ENCODE assay signal across 10 cellular contexts in genomic region chr10:12729885-12730284, GRCh38.
DNase-seq lines count a peak whose midpoint lies in the region; ATAC-seq, FAIRE-seq and TF ChIP-seq lines count a peak whose summit lies in the region.
"Had no signal": no experiment of that assay in that cellular context is flagged by ENCODE, and none has a peak within 500 bp of the region (broad histone marks: within the 10 kb centered on the region; RNA-seq: fewer than 3 reads in every experiment).

No MANE protein-coding gene starts in this region.

- TF ChIP-seq CTCF in HEK293 (tag by site-specific recombination; IDR thresholded peaks at IDR 0.05), result no peak; the same call in 1 of the 2 replicates
- peak in 2 of 3 experiments; percentile 26 to 34; a peak in 2 of 6 replicates for TF ChIP-seq CTCF in GM12878 (IDR thresholded peaks at IDR 0.05 in 2 of 3, conservative IDR thresholded peaks at IDR 0.05 in 1 of 3; ENCODE audit: control insufficient read depth in 2 of 3, extremely low read depth in 1 of 3, insufficient read depth in 1 of 3, low read depth in 3 of 3, low read length in 3 of 3)

- H3K4me3 ChIP-seq in HEK293 (ENCODE audit: low read depth, low read length) (no peak overlapping the region), GM12878 (no peak overlapping the region)

- peak; percentile 80 for DNase-seq in ELF-1 (ENCODE audit: low read depth, low spot score)
- DNase-seq in GM12878 (ENCODE audit: low read depth, low spot score), result no peak
- DNase-seq in myocyte (ENCODE audit: low read depth), result peak; percentile 16
- DNase-seq in activated T-helper 2 cell treated with anti-CD3 and anti-CD28 coated beads, Interferon-gamma antibody, Interleukin-2, Interleukin-4, amounts not matched to agents 10 μg/mL and 5 μg/mL and 100 μg/mL, durations not matched to agents 14 hours and 24 hours and 36 hours (ENCODE audit: low spot score), result no peak
- no peak for DNase-seq in ACHN
- DNase-seq: mesenchymal stem cell had no signal

- intact Hi-C loops in GM12878 (cut with micrococcal nuclease; ENCODE audit: unreplicated experiment), result no loop called here
- intact Hi-C loops in activated T-helper 2 cell treated with anti-CD3 and anti-CD28 coated beads, Interferon-gamma antibody, Interleukin-2, Interleukin-4, amounts not matched to agents 10 μg/mL and 5 μg/mL and 100 μg/mL, durations not matched to agents 14 hours and 24 hours and 36 hours (cut with micrococcal nuclease), result no loop called here

- ATAC-seq in GM12878 (no peak), HG03039 (IDR thresholded peaks at IDR 0.05; ENCODE audit: unreplicated experiment) (no peak), HG02623 (IDR thresholded peaks at IDR 0.05; ENCODE audit: unreplicated experiment) (no peak)

- H3K36me3 ChIP-seq in HEK293 (ENCODE audit: control insufficient read depth in 2 of 2, insufficient read depth in 1 of 2, low read length in 2 of 2), result no peaks in the 10 kb centered on the region
- no peaks in the 10 kb centered on the region for H3K36me3 ChIP-seq in GM12878 (ENCODE audit: control insufficient read depth in 2 of 2, insufficient read depth in 2 of 2, low read length in 1 of 2)

- WGBS in GM12878 (ENCODE audit: insufficient coverage, insufficient replicate concordance, low lambda C conversion rate, missing lambda C conversion rate), result 96% methylated on average over 7 of the region's 7 CpGs

- no peak for TF ChIP-seq POLR2A in GM12878 (IDR thresholded peaks at IDR 0.05; ENCODE audit: low read depth, low read length)

- in situ Hi-C loops in GM12878 (cut with MboI), result no loop called here
- in situ Hi-C loops in ACHN (cut with HindIII; ENCODE audit: low pct_ligation_motif_present, low pct_unique_long_range_greater_than_20kb, low sequenced_read_pairs), result loop anchor here (25.0 kb wide), 1 partner anchor 182 kb away; no protein-coding TSS in a partner anchor

- H3K27me3 Mint-ChIP-seq in activated T-helper 2 cell treated with anti-CD3 and anti-CD28 coated beads, Interferon-gamma antibody, Interleukin-2, Interleukin-4, amounts not matched to agents 10 μg/mL and 5 μg/mL and 100 μg/mL, durations not matched to agents 14 hours and 24 hours and 36 hours (ENCODE audit: low read depth), result no peaks in the 10 kb centered on the region

- H3K27me3 ChIP-seq in GM12878 (replicated peaks in 1 of 2; ENCODE audit: control insufficient read depth in 2 of 2, insufficient read depth in 2 of 2, low read length in 1 of 2), result no peaks in the 10 kb centered on the region

- H3K9ac ChIP-seq in GM12878 (ENCODE audit: control insufficient read depth, insufficient read depth, low read length), result no peak overlapping the region

- H3K36me3 Mint-ChIP-seq in activated T-helper 2 cell treated with anti-CD3 and anti-CD28 coated beads, Interferon-gamma antibody, Interleukin-2, Interleukin-4, amounts not matched to agents 10 μg/mL and 5 μg/mL and 100 μg/mL, durations not matched to agents 14 hours and 24 hours and 36 hours (ENCODE audit: low read depth), result no peaks in the 10 kb centered on the region

- BruUV-seq in GM12878 (replicated peaks; lab: Mats Ljungman, UMichigan), result no TSS peak

- POLR2A ChIA-PET in HEK293 (lab: Yijun Ruan, JAX), result no interaction called here
- POLR2A ChIA-PET in GM12878 (lab: Charles Lee), result no interaction called here

- peak overlapping the region; percentile 43; the same call in 1 of the 2 replicates for H3K4me2 ChIP-seq in GM12878 (ENCODE audit: control insufficient read depth, insufficient read depth)

- no peak for FAIRE-seq in GM12878 (lab: Jason Lieb, UNC)

- H3K9me3 ChIP-seq in HEK293 (ENCODE audit: control insufficient read depth, insufficient read depth, low read depth, low read length), result no peaks in the 10 kb centered on the region
- no peaks in the 10 kb centered on the region for H3K9me3 ChIP-seq in GM12878 (replicated peaks; ENCODE audit: control insufficient read depth, insufficient read depth, low read length)

- no peaks in the 10 kb centered on the region for H3K79me2 ChIP-seq in GM12878 (ENCODE audit: control insufficient read depth, insufficient read depth, low read length)

- no peak overlapping the region for H2AFZ ChIP-seq in GM12878 (ENCODE audit: control insufficient read depth, low read depth, low read length)

- H3K27ac Mint-ChIP-seq in activated T-helper 2 cell treated with anti-CD3 and anti-CD28 coated beads, Interferon-gamma antibody, Interleukin-2, Interleukin-4, amounts not matched to agents 10 μg/mL and 5 μg/mL and 100 μg/mL, durations not matched to agents 14 hours and 24 hours and 36 hours, result no peak overlapping the region

- H3K4me1 ChIP-seq in HEK293 (ENCODE audit: control insufficient read depth, insufficient read depth, low read length) (no peaks in the 10 kb centered on the region), GM12878 (ENCODE audit: control insufficient read depth, insufficient read depth, low read length) (peaks cover 9% of the 10 kb centered on the region)

- no peak overlapping the region for H3K4me3 Mint-ChIP-seq in activated T-helper 2 cell treated with anti-CD3 and anti-CD28 coated beads, Interferon-gamma antibody, Interleukin-2, Interleukin-4, amounts not matched to agents 10 μg/mL and 5 μg/mL and 100 μg/mL, durations not matched to agents 14 hours and 24 hours and 36 hours (ENCODE audit: low read depth)

- SMC1A ChIA-PET in GM12878 (lab: Charles Lee; ENCODE audit: uncharacterized antibody, unreplicated experiment), result no interaction called here

- H3K9me3 Mint-ChIP-seq in activated T-helper 2 cell treated with anti-CD3 and anti-CD28 coated beads, Interferon-gamma antibody, Interleukin-2, Interleukin-4, amounts not matched to agents 10 μg/mL and 5 μg/mL and 100 μg/mL, durations not matched to agents 14 hours and 24 hours and 36 hours, result no peaks in the 10 kb centered on the region

- peaks cover 10% of the 10 kb centered on the region for H3K4me1 Mint-ChIP-seq in activated T-helper 2 cell treated with anti-CD3 and anti-CD28 coated beads, Interferon-gamma antibody, Interleukin-2, Interleukin-4, amounts not matched to agents 10 μg/mL and 5 μg/mL and 100 μg/mL, durations not matched to agents 14 hours and 24 hours and 36 hours (ENCODE audit: low read depth)

- TF ChIP-seq EP300 in GM12878 (IDR thresholded peaks at IDR 0.05; ENCODE audit: borderline replicate concordance in 1 of 2, control insufficient read depth in 1 of 2, low read depth in 2 of 2, low read length in 2 of 2), result no peak

- TF ChIP-seq RAD21 in GM12878 (IDR thresholded peaks at IDR 0.05; ENCODE audit: insufficient read depth, low read depth, low read length), result 0 out of 2 replicates have a peak, but pooled peaks have one; percentile 20

- H4K20me1 ChIP-seq in GM12878 (ENCODE audit: control insufficient read depth, insufficient read depth), result no peaks in the 10 kb centered on the region

- no peak overlapping the region for H3K27ac ChIP-seq in HEK293 (ENCODE audit: extremely low read depth, low read depth, low read length)
- H3K27ac ChIP-seq in GM12878 (ENCODE audit: control insufficient read depth, insufficient read depth), result no peak overlapping the region
- H3K27ac ChIP-seq: epithelial cell of prostate had no signal

- RAD21 ChIA-PET in GM12878 (lab: Charles Lee; ENCODE audit: unreplicated experiment), result no interaction called here

- CTCF ChIA-PET in HEK293 (lab: Yijun Ruan, JAX) (interaction anchor here (0.6 to 1.3 kb wide), 3 partner anchors 14 to 52 kb away, joined by 3 to 5 read pairs (median 4); no protein-coding TSS in a partner anchor), GM12878 (lab: Yijun Ruan, JAX) (no interaction called here)

TF ChIP-seq in GM12878, 131 proteins besides CTCF, POLR2A, EP300 and RAD21:
- TF ChIP-seq RB1 (IDR thresholded peaks at IDR 0.05; ENCODE audit: borderline replicate concordance) (no peak), NKRF (conservative IDR thresholded peaks at IDR 0.05) (no peak), NRF1 (conservative IDR thresholded peaks at IDR 0.05; ENCODE audit: low read depth, low read length) (no peak), ASH2L (IDR thresholded peaks at IDR 0.05; ENCODE audit: borderline replicate concordance, low read depth) (no peak)
- TF ChIP-seq, protein P1, sequence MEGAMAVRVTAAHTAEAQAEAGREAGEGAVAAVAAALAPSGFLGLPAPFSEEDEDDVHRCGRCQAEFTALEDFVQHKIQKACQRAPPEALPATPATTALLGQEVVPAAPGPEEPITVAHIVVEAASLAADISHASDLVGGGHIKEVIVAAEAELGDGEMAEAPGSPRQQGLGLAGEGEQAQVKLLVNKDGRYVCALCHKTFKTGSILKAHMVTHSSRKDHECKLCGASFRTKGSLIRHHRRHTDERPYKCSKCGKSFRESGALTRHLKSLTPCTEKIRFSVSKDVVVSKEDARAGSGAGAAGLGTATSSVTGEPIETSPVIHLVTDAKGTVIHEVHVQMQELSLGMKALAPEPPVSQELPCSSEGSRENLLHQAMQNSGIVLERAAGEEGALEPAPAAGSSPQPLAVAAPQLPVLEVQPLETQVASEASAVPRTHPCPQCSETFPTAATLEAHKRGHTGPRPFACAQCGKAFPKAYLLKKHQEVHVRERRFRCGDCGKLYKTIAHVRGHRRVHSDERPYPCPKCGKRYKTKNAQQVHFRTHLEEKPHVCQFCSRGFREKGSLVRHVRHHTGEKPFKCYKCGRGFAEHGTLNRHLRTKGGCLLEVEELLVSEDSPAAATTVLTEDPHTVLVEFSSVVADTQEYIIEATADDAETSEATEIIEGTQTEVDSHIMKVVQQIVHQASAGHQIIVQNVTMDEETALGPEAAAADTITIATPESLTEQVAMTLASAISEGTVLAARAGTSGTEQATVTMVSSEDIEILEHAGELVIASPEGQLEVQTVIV (IDR thresholded peaks at IDR 0.05; ENCODE audit: borderline replicate concordance, partially characterized antibody), result no peak

Comparison
In these comparisons a context has a peak if more than half of its experiments do, and no peak if none do; other contexts are left out.
1. DNase-seq: peak in ELF-1 (single experiment) and myocyte (single experiment); none in GM12878 (single experiment), activated T-helper 2 cell treated with anti-CD3 and anti-CD28 coated beads, Interferon-gamma antibody, Interleukin-2, Interleukin-4, amounts not matched to agents 10 μg/mL and 5 μg/mL and 100 μg/mL, durations not matched to agents 14 hours and 24 hours and 36 hours (single experiment) and ACHN (single experiment).